In the genomic region with DNA sequence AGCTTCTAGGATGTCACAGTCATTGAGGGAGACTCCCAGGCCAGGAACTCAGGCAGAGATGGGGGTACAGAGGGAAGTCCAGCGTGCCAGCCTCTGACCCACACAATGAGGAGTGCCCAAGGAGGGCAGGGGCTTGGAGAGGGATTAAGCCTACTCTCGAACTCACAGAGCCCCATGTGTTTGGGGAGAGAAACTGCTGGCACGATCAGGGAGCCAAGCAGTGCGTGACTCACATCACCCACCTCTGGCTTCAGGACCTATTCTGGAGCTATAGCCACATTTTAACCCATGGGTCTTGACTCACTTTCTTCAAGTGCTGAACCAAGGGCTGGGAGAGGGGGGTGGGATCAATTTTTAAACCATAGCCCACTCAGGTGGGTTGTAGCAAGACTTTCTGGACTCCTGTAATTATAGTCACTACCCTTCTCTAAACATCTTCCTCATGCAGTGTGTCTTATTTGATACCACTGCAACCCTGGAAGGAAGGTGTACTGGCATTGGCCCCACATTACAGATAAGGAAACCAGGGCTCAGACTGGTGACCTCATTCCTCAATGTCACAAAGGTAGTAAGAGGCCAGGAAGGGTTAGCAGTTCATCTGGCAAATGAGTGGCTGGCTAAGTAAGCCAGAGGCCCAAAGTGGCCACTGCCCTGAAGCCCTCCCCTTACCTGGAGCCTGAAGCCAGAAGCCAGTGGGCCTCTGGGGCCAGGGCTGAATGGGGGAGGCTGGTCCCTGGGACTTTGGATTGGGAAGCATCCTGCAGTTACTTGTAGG, we compare ENCODE assay signal across 31 cellular contexts. TPM values are rescaled to one million over a fixed set of nuclear protein-coding genes. Genes with fewer than 3 reads are reported as not detected.
DNase-seq lines count a peak whose midpoint lies in the region; ATAC-seq, FAIRE-seq and TF ChIP-seq lines count a peak whose summit lies in the region.
"Had no signal": no experiment of that assay in that cellular context is flagged by ENCODE, and none has a peak within 500 bp of the region (broad histone marks: within the 10 kb centered on the region; RNA-seq: fewer than 3 reads in every experiment).

No MANE protein-coding gene starts in this region.

- DNase-seq in activated naive CD4-positive, alpha-beta T cell treated with anti-CD3 and anti-CD28 coated beads for 36 hours = peak; percentile 29
- no peak for DNase-seq in activated naive CD4-positive, alpha-beta T cell treated with Interleukin-2 at 50 U/mL for 16 hours
- no peak for DNase-seq in WERI-Rb-1
- peak; percentile 21 for DNase-seq in iris pigment epithelial cell (ENCODE audit: low read depth)
- DNase-seq in small intestine = peak; percentile 72
- no peak for DNase-seq in MM.1S
- no peak for DNase-seq in HAP-1 (ENCODE audit: low spot score in 2 of 2)
- no peak for DNase-seq in Right ventricle myocardium superior
- DNase-seq: activated CD8-positive, alpha-beta T cell treated with anti-CD3 and anti-CD28 coated beads, Interleukin-2, amount 10 ng/mL, durations not matched to agents 7 days and 5 days; AML-193; caudate nucleus; CD4-positive, alpha-beta T cell; effector memory CD4-positive, alpha-beta T cell; islet precursor cell; MV-4-11; naive B cell; NCI-H1436; NCI-H2081; NCI-H526; NK-92 treated with Interleukin-12 subunit alpha and Interleukin-12 subunit beta, amount 100 ng/mL, for 24 hours; stimulated activated naive CD4-positive, alpha-beta T cell treated with Interleukin-2 at 50 U/mL for 16 hours had no signal

- H3K4me1 ChIP-seq in small intestine (ENCODE audit: control insufficient read depth in 2 of 2, insufficient read depth in 1 of 2, low read depth in 1 of 2, low read length in 1 of 2) = peaks cover 0 to 3% of the 10 kb centered on the region in 2 donors
- H3K4me1 ChIP-seq in MM.1S (ENCODE audit: low read length) = no peaks in the 10 kb centered on the region
- H3K4me1 ChIP-seq in HAP-1 = peaks cover 40% of the 10 kb centered on the region

- H3K27ac Mint-ChIP-seq in activated naive CD4-positive, alpha-beta T cell treated with anti-CD3 and anti-CD28 coated beads for 36 hours = no peak overlapping the region
- H3K27ac Mint-ChIP-seq: activated CD8-positive, alpha-beta T cell treated with anti-CD3 and anti-CD28 coated beads, Interleukin-2, amount 10 ng/mL, durations not matched to agents 7 days and 5 days; activated naive CD8-positive, alpha-beta T cell; activated T-helper 2 cell treated with anti-CD3 and anti-CD28 coated beads, Interferon-gamma antibody, Interleukin-2, Interleukin-4, amounts not matched to agents 10 μg/mL and 5 μg/mL and 100 μg/mL, durations not matched to agents 14 hours and 24 hours and 36 hours; CD4-positive, alpha-beta T cell; naive B cell; T-helper 1 cell treated with Interleukin-12 subunit alpha and Interleukin-12 subunit beta and Interleukin-4 antibody, amounts not matched to agents 30 μg/mL and 1 μg/mL, for 36 hours had no signal

- CTCF ChIA-PET in activated naive CD4-positive, alpha-beta T cell treated with anti-CD3 and anti-CD28 coated beads for 36 hours (lab: Charles Lee) = no interaction called here

- H3K27ac ChIP-seq in WERI-Rb-1 (no peak overlapping the region), small intestine (ENCODE audit: low read depth in 1 of 2, low read length in 1 of 2) (no peak overlapping the region), MM.1S (ENCODE audit: low read length) (no peak overlapping the region)
- H3K27ac ChIP-seq: A549, ascending aorta, coronary artery, vagina had no signal

- peak; percentile 20; the same call in 1 of the 2 replicates for TF ChIP-seq CTCF in WERI-Rb-1 (IDR thresholded peaks at IDR 0.05; ENCODE audit: low read depth, low read length)
- no peak for TF ChIP-seq CTCF in MM.1S (IDR thresholded peaks at IDR 0.05; ENCODE audit: low read length)

- H3K36me3 ChIP-seq in WERI-Rb-1 (peaks cover 38% of the 10 kb centered on the region), small intestine (ENCODE audit: control insufficient read depth in 2 of 2, insufficient read depth in 2 of 2, low read length in 2 of 2) (no peaks in the 10 kb centered on the region), MM.1S (replicated peaks; ENCODE audit: insufficient read depth, low read length) (no peaks in the 10 kb centered on the region), HAP-1 (replicated peaks) (no peaks in the 10 kb centered on the region)
- H3K36me3 ChIP-seq: ascending aorta had no signal

- no peak overlapping the region for H3K4me3 Mint-ChIP-seq in activated naive CD4-positive, alpha-beta T cell treated with anti-CD3 and anti-CD28 coated beads for 36 hours
- H3K4me3 Mint-ChIP-seq: activated CD8-positive, alpha-beta T cell treated with anti-CD3 and anti-CD28 coated beads, Interleukin-2, amount 10 ng/mL, durations not matched to agents 7 days and 5 days; activated naive CD8-positive, alpha-beta T cell; CD4-positive, alpha-beta T cell; T-helper 1 cell treated with Interleukin-12 subunit alpha and Interleukin-12 subunit beta and Interleukin-4 antibody, amounts not matched to agents 30 μg/mL and 1 μg/mL, for 36 hours had no signal

- H3F3A ChIP-seq in MM.1S (ENCODE audit: insufficient read depth, low read length) = no peaks in the 10 kb centered on the region

- peaks cover 26% of the 10 kb centered on the region for H3K4me1 Mint-ChIP-seq in activated naive CD4-positive, alpha-beta T cell treated with anti-CD3 and anti-CD28 coated beads for 36 hours (ENCODE audit: low read depth)

- no peaks in the 10 kb centered on the region for H3K9me2 ChIP-seq in MM.1S (replicated peaks; ENCODE audit: insufficient read depth, low read length)

- no peak overlapping the region for H3K4me3 ChIP-seq in WERI-Rb-1 (ENCODE audit: low read depth, low read length)
- no peak overlapping the region for H3K4me3 ChIP-seq in small intestine (ENCODE audit: low read depth in 1 of 2, low read length in 2 of 2)
- H3K4me3 ChIP-seq in MM.1S (ENCODE audit: low read length) = no peak overlapping the region
- no peak overlapping the region for H3K4me3 ChIP-seq in HAP-1
- H3K4me3 ChIP-seq: A549, ascending aorta, coronary artery, GM12878, vagina had no signal

- H4K20me1 ChIP-seq in MM.1S (ENCODE audit: insufficient read depth, low read length) = no peaks in the 10 kb centered on the region

- no peaks in the 10 kb centered on the region for H3K27me3 Mint-ChIP-seq in activated naive CD4-positive, alpha-beta T cell treated with anti-CD3 and anti-CD28 coated beads for 36 hours (ENCODE audit: low read depth)
- H3K27me3 Mint-ChIP-seq: activated naive CD8-positive, alpha-beta T cell; CD4-positive, alpha-beta T cell; naive B cell had no signal

- FAIRE-seq in small intestine (lab: Jason Lieb, UNC) = no peak
- FAIRE-seq: A549, GM12878 had no signal

- 72 to 92% (median 87%) methylated on average over 4 of the region's 4 CpGs for WGBS in small intestine, 3 donors

- H3K9ac ChIP-seq in MM.1S (ENCODE audit: low read length) = no peak overlapping the region

- H3K79me2 ChIP-seq in MM.1S (ENCODE audit: low read length) = no peaks in the 10 kb centered on the region

- H2AFZ ChIP-seq in MM.1S (ENCODE audit: low read length) = no peak overlapping the region

- no peak for ATAC-seq in Right ventricle myocardium superior (ENCODE audit: poor library complexity)
- ATAC-seq: A549; activated CD8-positive, alpha-beta T cell treated with anti-CD3 and anti-CD28 coated beads, Interleukin-2, amount 10 ng/mL, durations not matched to agents 7 days and 5 days; GM12878; HCT116; SK-N-SH treated with all-trans-retinoic acid at 6 μM for 48 hours had no signal

- H3K9me3 ChIP-seq in WERI-Rb-1 (ENCODE audit: severe bottlenecking) (no peaks in the 10 kb centered on the region), small intestine (ENCODE audit: control insufficient read depth, low read depth) (no peaks in the 10 kb centered on the region), MM.1S (replicated peaks; ENCODE audit: insufficient read depth, low read length) (no peaks in the 10 kb centered on the region), HAP-1 (no peaks in the 10 kb centered on the region)
- H3K9me3 ChIP-seq: A549, ascending aorta, vagina had no signal

- H3K36me3 Mint-ChIP-seq in activated naive CD4-positive, alpha-beta T cell treated with anti-CD3 and anti-CD28 coated beads for 36 hours (ENCODE audit: low read depth) = peaks cover 2% of the 10 kb centered on the region
- H3K36me3 Mint-ChIP-seq: activated naive CD8-positive, alpha-beta T cell; naive B cell had no signal

- no peaks in the 10 kb centered on the region for H3K27me3 ChIP-seq in WERI-Rb-1 (ENCODE audit: insufficient read depth, low read depth, severe bottlenecking)
- no peaks in the 10 kb centered on the region for H3K27me3 ChIP-seq in small intestine (ENCODE audit: control insufficient read depth in 2 of 2, insufficient read depth in 2 of 2, low read length in 2 of 2)
- H3K27me3 ChIP-seq in MM.1S (replicated peaks; ENCODE audit: insufficient read depth, low read length) = no peaks in the 10 kb centered on the region
- H3K27me3 ChIP-seq in HAP-1 (ENCODE audit: low read depth) = no peaks in the 10 kb centered on the region
- H3K27me3 ChIP-seq: ascending aorta, vagina had no signal

- in situ Hi-C loops in HAP-1 (cut with MboI; ENCODE audit: low sequenced_read_pairs) = no loop called here

- intact Hi-C loops in activated naive CD4-positive, alpha-beta T cell treated with anti-CD3 and anti-CD28 coated beads for 36 hours (cut with micrococcal nuclease) = no loop called here
- intact Hi-C loops in Right ventricle myocardium superior (cut with DNase I) = no loop called here

- H3K4me2 ChIP-seq in MM.1S (ENCODE audit: low read depth, low read length) = no peak overlapping the region
- H3K4me2 ChIP-seq: A549 had no signal

- no peaks in the 10 kb centered on the region for H3K9me3 Mint-ChIP-seq in activated naive CD4-positive, alpha-beta T cell treated with anti-CD3 and anti-CD28 coated beads for 36 hours
- H3K9me3 Mint-ChIP-seq: activated T-helper 2 cell treated with anti-CD3 and anti-CD28 coated beads, Interferon-gamma antibody, Interleukin-2, Interleukin-4, amounts not matched to agents 10 μg/mL and 5 μg/mL and 100 μg/mL, durations not matched to agents 14 hours and 24 hours and 36 hours; CD4-positive, alpha-beta T cell; naive B cell; T-helper 1 cell treated with Interleukin-12 subunit alpha and Interleukin-12 subunit beta and Interleukin-4 antibody, amounts not matched to agents 30 μg/mL and 1 μg/mL, for 36 hours had no signal

RNA-seq across cellular contexts. Expression of gene FOXP4, which starts 12.0 kb away (rescaled TPM):
- 10 to 100 TPM; 15.9 to 16.0 TPM for total RNA-seq in activated naive CD4-positive, alpha-beta T cell treated with anti-CD3 and anti-CD28 coated beads for 36 hours
- polyA plus RNA-seq in small intestine = 10 to 100 TPM; 13.8 to 18.5 (median 14.3) TPM
- 14.4 TPM for total RNA-seq in Right ventricle myocardium superior

Comparison
In these comparisons a context has a peak if more than half of its experiments do, and no peak if none do; other contexts are left out.
1. DNase-seq: peak in activated naive CD4-positive, alpha-beta T cell treated with anti-CD3 and anti-CD28 coated beads for 36 hours (single experiment), iris pigment epithelial cell (single experiment) and small intestine (single experiment); none in activated naive CD4-positive, alpha-beta T cell treated with Interleukin-2 at 50 U/mL for 16 hours (single experiment), WERI-Rb-1 (single experiment), MM.1S (single experiment), HAP-1 (0 of 2) and Right ventricle myocardium superior (single experiment).